Comparison of ENCODE assay signal across 1 cellular context in genomic region chr16:81549547-81550411, GRCh38.
A peak's percentile ranks its signal among the peaks of the same experiment; 100 is the strongest.
TF ChIP-seq lines count a peak whose summit lies in the region.

No MANE protein-coding gene starts in this region.

TF ChIP-seq in HepG2, 621 proteins besides CTCF, POLR2A, EP300 and RAD21 (continued from another document and continues in another):
- TF ChIP-seq ZBTB44 (CRISPR knock-in tag; IDR thresholded peaks at IDR 0.05) (no peak), RFX1 (IDR thresholded peaks at IDR 0.05) (no peak), PCBP2 (optimal IDR thresholded peaks at IDR 0.05; ENCODE audit: low read depth, low read length, poor library complexity, severe bottlenecking) (no peak), RXRB (CRISPR knock-in tag; IDR thresholded peaks at IDR 0.05; ENCODE audit: borderline replicate concordance) (no peak; the same call in 1 of the 2 replicates), SNAI1 (CRISPR knock-in tag; IDR thresholded peaks at IDR 0.05; ENCODE audit: borderline replicate concordance) (no peak), SKI (IDR thresholded peaks at IDR 0.05; ENCODE audit: partially characterized antibody) (no peak), SOX5 (CRISPR knock-in tag; IDR thresholded peaks at IDR 0.05; ENCODE audit: borderline replicate concordance) (no peak), ZMAT5 (CRISPR knock-in tag; IDR thresholded peaks at IDR 0.05; ENCODE audit: borderline replicate concordance, low read depth) (no peak), SP1 (IDR thresholded peaks at IDR 0.05) (no peak), SP1 (CRISPR knock-in tag; IDR thresholded peaks at IDR 0.05) (no peak), SKIL (CRISPR knock-in tag; IDR thresholded peaks at IDR 0.05; ENCODE audit: borderline replicate concordance) (0 out of 2 replicates have a peak, but pooled peaks have one; percentile 16), MEIS1 (CRISPR knock-in tag; IDR thresholded peaks at IDR 0.05; ENCODE audit: borderline replicate concordance) (no peak; the same call in none of the 2 replicates), ZNF33B (CRISPR knock-in tag; IDR thresholded peaks at IDR 0.05) (peak; percentile 81; the same call in 1 of the 2 replicates), ZFP62 (CRISPR knock-in tag; IDR thresholded peaks at IDR 0.05) (no peak), AKAP8 (CRISPR knock-in tag; IDR thresholded peaks at IDR 0.05) (no peak), ZNF543 (CRISPR knock-in tag; IDR thresholded peaks at IDR 0.05) (peak; percentile 72; the same call in 1 of the 2 replicates), ZBTB8A (CRISPR knock-in tag; IDR thresholded peaks at IDR 0.05; ENCODE audit: borderline replicate concordance, low read depth) (no peak), ZNF879 (CRISPR knock-in tag; IDR thresholded peaks at IDR 0.05) (no peak), SIN3B (IDR thresholded peaks at IDR 0.05; ENCODE audit: low read length) (no peak), ZHX2 (IDR thresholded peaks at IDR 0.05; ENCODE audit: low read depth) (no peak), ZHX2 (CRISPR knock-in tag; IDR thresholded peaks at IDR 0.05; ENCODE audit: borderline replicate concordance) (no peak), ZNF513 (CRISPR knock-in tag; conservative IDR thresholded peaks at IDR 0.05) (no peak), RFXAP (CRISPR knock-in tag; IDR thresholded peaks at IDR 0.05; ENCODE audit: borderline replicate concordance) (no peak), BHLHE40 (IDR thresholded peaks at IDR 0.05; ENCODE audit: low read length) (no peak), GTF3A (CRISPR knock-in tag; conservative IDR thresholded peaks at IDR 0.05) (no peak), ZNF382 (CRISPR knock-in tag; IDR thresholded peaks at IDR 0.05; ENCODE audit: borderline replicate concordance) (no peak), ZBED4 (CRISPR knock-in tag; IDR thresholded peaks at IDR 0.05; ENCODE audit: borderline replicate concordance) (no peak), MYPOP (CRISPR knock-in tag; IDR thresholded peaks at IDR 0.05) (no peak), SMARCC2 (IDR thresholded peaks at IDR 0.05) (no peak), KDM6A (CRISPR knock-in tag; IDR thresholded peaks at IDR 0.05; ENCODE audit: low read depth) (no peak), ZBTB34 (CRISPR knock-in tag; IDR thresholded peaks at IDR 0.05) (no peak), PRDM15 (CRISPR knock-in tag; IDR thresholded peaks at IDR 0.05) (no peak), RORA (CRISPR knock-in tag; IDR thresholded peaks at IDR 0.05) (no peak), NR0B2 (CRISPR knock-in tag; IDR thresholded peaks at IDR 0.05) (no peak)
